Comparison of ENCODE assay signal across 1 cellular context in the genomic region with DNA sequence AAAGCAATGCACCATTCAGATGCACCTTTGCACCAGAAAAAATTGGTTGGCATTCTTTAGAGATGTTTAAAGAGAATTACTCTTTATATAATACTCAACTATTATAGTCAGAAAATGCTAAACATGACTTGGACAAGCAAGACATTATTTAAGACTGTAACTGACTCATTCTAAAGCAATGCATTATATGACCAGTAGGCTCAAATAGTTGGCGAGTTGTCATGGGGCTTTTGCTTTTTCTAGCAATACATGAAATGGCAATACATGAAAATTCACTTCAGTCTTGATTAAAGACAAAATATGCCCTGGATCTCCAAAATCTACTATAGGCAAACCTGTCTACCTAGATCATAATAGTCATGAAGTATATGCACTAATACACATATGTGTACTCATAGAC.
TF ChIP-seq lines count a peak whose summit lies in the region.

No MANE protein-coding gene starts in this region.

TF ChIP-seq in SK-N-SH treated with all-trans-retinoic acid at 6 μM for 48 hours, 23 proteins besides CTCF, POLR2A, EP300 and RAD21 (continued from another document):
- TF ChIP-seq TSHZ2 (CRISPR knock-in tag; IDR thresholded peaks at IDR 0.05) (no peak), PPARA (CRISPR knock-in tag; IDR thresholded peaks at IDR 0.05; ENCODE audit: borderline replicate concordance) (no peak)
